Comparison of ENCODE assay signal across 1 cellular context in the genomic region with DNA sequence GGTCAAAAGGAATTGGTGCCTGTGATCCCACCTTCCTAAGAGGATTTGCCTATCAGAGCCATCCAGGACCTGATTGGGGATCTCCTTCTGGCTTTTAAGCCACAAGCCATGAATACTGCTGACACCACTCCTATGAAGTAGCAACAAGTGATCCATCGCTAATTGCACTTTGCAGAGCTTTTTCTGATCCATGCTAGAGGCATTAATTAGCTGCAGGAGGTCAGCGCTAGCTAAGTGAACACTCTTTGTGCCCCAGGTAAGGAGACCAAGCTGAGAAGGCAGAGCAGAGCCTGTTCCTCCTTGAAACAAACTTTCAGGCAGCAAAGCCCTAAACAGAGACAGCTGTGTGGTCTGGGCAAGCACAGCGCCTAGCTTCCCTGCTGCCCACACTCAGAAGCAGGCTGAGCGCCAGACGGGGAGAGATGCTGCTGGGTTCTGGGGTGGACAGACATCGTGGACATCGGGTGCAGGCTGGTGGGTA.
TF ChIP-seq lines count a peak whose summit lies in the region.

No MANE protein-coding gene starts in this region.

TF ChIP-seq in GM23338, 12 proteins besides CTCF, POLR2A, EP300 and RAD21:
- TF ChIP-seq, protein P1, sequence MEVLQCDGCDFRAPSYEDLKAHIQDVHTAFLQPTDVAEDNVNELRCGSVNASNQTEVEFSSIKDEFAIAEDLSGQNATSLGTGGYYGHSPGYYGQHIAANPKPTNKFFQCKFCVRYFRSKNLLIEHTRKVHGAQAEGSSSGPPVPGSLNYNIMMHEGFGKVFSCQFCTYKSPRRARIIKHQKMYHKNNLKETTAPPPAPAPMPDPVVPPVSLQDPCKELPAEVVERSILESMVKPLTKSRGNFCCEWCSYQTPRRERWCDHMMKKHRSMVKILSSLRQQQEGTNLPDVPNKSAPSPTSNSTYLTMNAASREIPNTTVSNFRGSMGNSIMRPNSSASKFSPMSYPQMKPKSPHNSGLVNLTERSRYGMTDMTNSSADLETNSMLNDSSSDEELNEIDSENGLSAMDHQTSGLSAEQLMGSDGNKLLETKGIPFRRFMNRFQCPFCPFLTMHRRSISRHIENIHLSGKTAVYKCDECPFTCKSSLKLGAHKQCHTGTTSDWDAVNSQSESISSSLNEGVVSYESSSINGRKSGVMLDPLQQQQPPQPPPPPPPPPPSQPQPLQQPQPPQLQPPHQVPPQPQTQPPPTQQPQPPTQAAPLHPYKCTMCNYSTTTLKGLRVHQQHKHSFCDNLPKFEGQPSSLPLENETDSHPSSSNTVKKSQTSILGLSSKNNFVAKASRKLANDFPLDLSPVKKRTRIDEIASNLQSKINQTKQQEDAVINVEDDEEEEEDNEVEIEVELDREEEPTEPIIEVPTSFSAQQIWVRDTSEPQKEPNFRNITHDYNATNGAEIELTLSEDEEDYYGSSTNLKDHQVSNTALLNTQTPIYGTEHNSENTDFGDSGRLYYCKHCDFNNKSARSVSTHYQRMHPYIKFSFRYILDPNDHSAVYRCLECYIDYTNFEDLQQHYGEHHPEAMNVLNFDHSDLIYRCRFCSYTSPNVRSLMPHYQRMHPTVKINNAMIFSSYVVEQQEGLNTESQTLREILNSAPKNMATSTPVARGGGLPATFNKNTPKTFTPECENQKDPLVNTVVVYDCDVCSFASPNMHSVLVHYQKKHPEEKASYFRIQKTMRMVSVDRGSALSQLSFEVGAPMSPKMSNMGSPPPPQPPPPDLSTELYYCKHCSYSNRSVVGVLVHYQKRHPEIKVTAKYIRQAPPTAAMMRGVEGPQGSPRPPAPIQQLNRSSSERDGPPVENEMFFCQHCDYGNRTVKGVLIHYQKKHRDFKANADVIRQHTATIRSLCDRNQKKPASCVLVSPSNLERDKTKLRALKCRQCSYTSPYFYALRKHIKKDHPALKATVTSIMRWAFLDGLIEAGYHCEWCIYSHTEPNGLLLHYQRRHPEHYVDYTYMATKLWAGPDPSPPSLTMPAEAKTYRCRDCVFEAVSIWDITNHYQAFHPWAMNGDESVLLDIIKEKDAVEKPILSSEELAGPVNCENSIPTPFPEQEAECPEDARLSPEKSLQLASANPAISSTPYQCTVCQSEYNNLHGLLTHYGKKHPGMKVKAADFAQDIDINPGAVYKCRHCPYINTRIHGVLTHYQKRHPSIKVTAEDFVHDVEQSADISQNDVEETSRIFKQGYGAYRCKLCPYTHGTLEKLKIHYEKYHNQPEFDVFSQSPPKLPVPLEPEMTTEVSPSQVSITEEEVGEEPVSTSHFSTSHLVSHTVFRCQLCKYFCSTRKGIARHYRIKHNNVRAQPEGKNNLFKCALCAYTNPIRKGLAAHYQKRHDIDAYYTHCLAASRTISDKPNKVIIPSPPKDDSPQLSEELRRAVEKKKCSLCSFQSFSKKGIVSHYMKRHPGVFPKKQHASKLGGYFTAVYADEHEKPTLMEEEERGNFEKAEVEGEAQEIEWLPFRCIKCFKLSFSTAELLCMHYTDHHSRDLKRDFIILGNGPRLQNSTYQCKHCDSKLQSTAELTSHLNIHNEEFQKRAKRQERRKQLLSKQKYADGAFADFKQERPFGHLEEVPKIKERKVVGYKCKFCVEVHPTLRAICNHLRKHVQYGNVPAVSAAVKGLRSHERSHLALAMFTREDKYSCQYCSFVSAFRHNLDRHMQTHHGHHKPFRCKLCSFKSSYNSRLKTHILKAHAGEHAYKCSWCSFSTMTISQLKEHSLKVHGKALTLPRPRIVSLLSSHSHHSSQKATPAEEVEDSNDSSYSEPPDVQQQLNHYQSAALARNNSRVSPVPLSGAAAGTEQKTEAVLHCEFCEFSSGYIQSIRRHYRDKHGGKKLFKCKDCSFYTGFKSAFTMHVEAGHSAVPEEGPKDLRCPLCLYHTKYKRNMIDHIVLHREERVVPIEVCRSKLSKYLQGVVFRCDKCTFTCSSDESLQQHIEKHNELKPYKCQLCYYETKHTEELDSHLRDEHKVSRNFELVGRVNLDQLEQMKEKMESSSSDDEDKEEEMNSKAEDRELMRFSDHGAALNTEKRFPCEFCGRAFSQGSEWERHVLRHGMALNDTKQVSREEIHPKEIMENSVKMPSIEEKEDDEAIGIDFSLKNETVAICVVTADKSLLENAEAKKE (CRISPR knock-in tag; IDR thresholded peaks at IDR 0.05): no peak
- TF ChIP-seq CREB1 (CRISPR knock-in tag; IDR thresholded peaks at IDR 0.05; ENCODE audit: low read depth) (no peak), JUNB (IDR thresholded peaks at IDR 0.05; ENCODE audit: unreplicated experiment) (no peak), ZNF331 (CRISPR knock-in tag; IDR thresholded peaks at IDR 0.05; ENCODE audit: low read depth) (no peak), ZNF114 (CRISPR knock-in tag; IDR thresholded peaks at IDR 0.05) (no peak), NANOG (IDR thresholded peaks at IDR 0.05; ENCODE audit: borderline replicate concordance) (no peak), ETS1 (IDR thresholded peaks at IDR 0.05) (no peak), EZH2 (IDR thresholded peaks at IDR 0.05; ENCODE audit: low read depth, unreplicated experiment) (no peak)
- TF ChIP-seq, protein P2, sequence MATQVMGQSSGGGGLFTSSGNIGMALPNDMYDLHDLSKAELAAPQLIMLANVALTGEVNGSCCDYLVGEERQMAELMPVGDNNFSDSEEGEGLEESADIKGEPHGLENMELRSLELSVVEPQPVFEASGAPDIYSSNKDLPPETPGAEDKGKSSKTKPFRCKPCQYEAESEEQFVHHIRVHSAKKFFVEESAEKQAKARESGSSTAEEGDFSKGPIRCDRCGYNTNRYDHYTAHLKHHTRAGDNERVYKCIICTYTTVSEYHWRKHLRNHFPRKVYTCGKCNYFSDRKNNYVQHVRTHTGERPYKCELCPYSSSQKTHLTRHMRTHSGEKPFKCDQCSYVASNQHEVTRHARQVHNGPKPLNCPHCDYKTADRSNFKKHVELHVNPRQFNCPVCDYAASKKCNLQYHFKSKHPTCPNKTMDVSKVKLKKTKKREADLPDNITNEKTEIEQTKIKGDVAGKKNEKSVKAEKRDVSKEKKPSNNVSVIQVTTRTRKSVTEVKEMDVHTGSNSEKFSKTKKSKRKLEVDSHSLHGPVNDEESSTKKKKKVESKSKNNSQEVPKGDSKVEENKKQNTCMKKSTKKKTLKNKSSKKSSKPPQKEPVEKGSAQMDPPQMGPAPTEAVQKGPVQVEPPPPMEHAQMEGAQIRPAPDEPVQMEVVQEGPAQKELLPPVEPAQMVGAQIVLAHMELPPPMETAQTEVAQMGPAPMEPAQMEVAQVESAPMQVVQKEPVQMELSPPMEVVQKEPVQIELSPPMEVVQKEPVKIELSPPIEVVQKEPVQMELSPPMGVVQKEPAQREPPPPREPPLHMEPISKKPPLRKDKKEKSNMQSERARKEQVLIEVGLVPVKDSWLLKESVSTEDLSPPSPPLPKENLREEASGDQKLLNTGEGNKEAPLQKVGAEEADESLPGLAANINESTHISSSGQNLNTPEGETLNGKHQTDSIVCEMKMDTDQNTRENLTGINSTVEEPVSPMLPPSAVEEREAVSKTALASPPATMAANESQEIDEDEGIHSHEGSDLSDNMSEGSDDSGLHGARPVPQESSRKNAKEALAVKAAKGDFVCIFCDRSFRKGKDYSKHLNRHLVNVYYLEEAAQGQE (IDR thresholded peaks at IDR 0.05; ENCODE audit: unreplicated experiment): no peak
